ENCODE assay signal across 14 cellular contexts in genomic region chr17:50946223-50946890, GRCh38.
DNase-seq lines count a peak whose midpoint lies in the region; TF ChIP-seq lines count a peak whose summit lies in the region.
"Had no signal": no experiment of that assay in that cellular context is flagged by ENCODE, and none has a peak within 500 bp of the region (broad histone marks: within the 10 kb centered on the region; RNA-seq: fewer than 3 reads in every experiment).

No MANE protein-coding gene starts in this region.

- intact Hi-C loops in prostate gland (cut with DNase I), result no loop called here

- peaks cover 6% of the 10 kb centered on the region for H3K27me3 ChIP-seq in endodermal cell (ENCODE audit: control insufficient read depth, insufficient read depth, low read length, poor library complexity, severe bottlenecking)
- no peaks in the 10 kb centered on the region for H3K27me3 ChIP-seq in prostate gland (replicated peaks; ENCODE audit: insufficient read depth)
- H3K27me3 ChIP-seq in MM.1S (replicated peaks; ENCODE audit: insufficient read depth, low read length), result no peaks in the 10 kb centered on the region
- H3K27me3 ChIP-seq: MG63 had no signal

- no peak overlapping the region for H3K27ac Mint-ChIP-seq in endodermal cell

- WGBS in endodermal cell (ENCODE audit: insufficient coverage in 1 of 2, insufficient read length in 1 of 2), 2 experiments, result 94 to 100% methylated on average over 7 to 12 of the region's 12 CpGs
- WGBS in prostate gland, result 95% methylated on average over 12 of the region's 12 CpGs

- no peak for TF ChIP-seq CTCF in GM20000 (IDR thresholded peaks at IDR 0.05; ENCODE audit: extremely low read depth, missing control alignments)
- no peak for TF ChIP-seq CTCF in endodermal cell (conservative IDR thresholded peaks at IDR 0.05)
- no peak for TF ChIP-seq CTCF in prostate gland (IDR thresholded peaks at IDR 0.05)
- no peak for TF ChIP-seq CTCF in MM.1S (IDR thresholded peaks at IDR 0.05; ENCODE audit: low read length)

- peaks cover 28% of the 10 kb centered on the region for H3K4me1 Mint-ChIP-seq in endodermal cell

- H3K4me2 ChIP-seq in MM.1S (ENCODE audit: low read depth, low read length), result no peak overlapping the region
- H3K4me2 ChIP-seq: SK-N-SH had no signal

- H3K36me3 ChIP-seq in endodermal cell (ENCODE audit: control insufficient read depth, insufficient read depth, low read length) (no peaks in the 10 kb centered on the region), prostate gland (no peaks in the 10 kb centered on the region), MM.1S (replicated peaks; ENCODE audit: insufficient read depth, low read length) (no peaks in the 10 kb centered on the region)
- H3K36me3 ChIP-seq: MG63 had no signal

- no peaks in the 10 kb centered on the region for H3K9me3 ChIP-seq in endodermal cell (ENCODE audit: control insufficient read depth, low read length)
- H3K9me3 ChIP-seq in prostate gland, result no peaks in the 10 kb centered on the region
- H3K9me3 ChIP-seq in MM.1S (replicated peaks; ENCODE audit: insufficient read depth, low read length), result no peaks in the 10 kb centered on the region
- H3K9me3 ChIP-seq: MG63, SK-N-SH had no signal

- no peak overlapping the region for H2AFZ ChIP-seq in MM.1S (ENCODE audit: low read length)

- DNase-seq in activated CD4-positive, CD25-positive, alpha-beta regulatory T cell treated with anti-CD3 and anti-CD28 coated beads, Interleukin-2, amount 50 U/mL, for 72 hours, result peak; percentile 28
- no peak for DNase-seq in activated CD4-positive, CD25-positive, alpha-beta regulatory T cell (lab: John Stamatoyannopoulos, UW)
- DNase-seq in GM20000 (ENCODE audit: low spot score) (peak; percentile 19), endodermal cell (peak; percentile 57), prostate gland (ENCODE audit: low spot score) (no peak), A172 (ENCODE audit: low spot score) (no peak), HT-29 (ENCODE audit: low spot score) (no peak), MM.1S (no peak)
- DNase-seq: activated gamma-delta T cell treated with Interleukin-2 at 50 U/mL for 16 hours, MG63, NCI-H2081 treated with DMSO at 0.1 percent for 48 hours, SK-N-SH, substantia nigra had no signal

- no peak overlapping the region for H3K4me3 Mint-ChIP-seq in endodermal cell

- peaks cover 17% of the 10 kb centered on the region for H3K4me1 ChIP-seq in endodermal cell (ENCODE audit: control insufficient read depth, insufficient read depth, low read length)
- H3K4me1 ChIP-seq in prostate gland (replicated peaks), result peaks cover 31% of the 10 kb centered on the region
- H3K4me1 ChIP-seq in MM.1S (ENCODE audit: low read length), result peaks cover 24% of the 10 kb centered on the region

- H3K27ac ChIP-seq in endodermal cell (ENCODE audit: low read depth, low read length) (no peak overlapping the region), prostate gland (peak overlapping the region; percentile 82 to 93), MM.1S (ENCODE audit: low read length) (no peak overlapping the region)
- H3K27ac ChIP-seq: epithelial cell of prostate had no signal

- no peaks in the 10 kb centered on the region for H3K9me3 Mint-ChIP-seq in endodermal cell

- no peak overlapping the region for H3K4me3 ChIP-seq in endodermal cell (ENCODE audit: low read length)
- no peak overlapping the region for H3K4me3 ChIP-seq in prostate gland
- H3K4me3 ChIP-seq in MM.1S (ENCODE audit: low read length), result no peak overlapping the region
- H3K4me3 ChIP-seq: MG63 had no signal

- H3K36me3 Mint-ChIP-seq in endodermal cell (ENCODE audit: low read depth), result no peaks in the 10 kb centered on the region

- H3K9ac ChIP-seq in endodermal cell (ENCODE audit: extremely low read depth, low read length, poor library complexity, severe bottlenecking), result no peak overlapping the region
- no peak overlapping the region for H3K9ac ChIP-seq in MM.1S (ENCODE audit: low read length)
- H3K9ac ChIP-seq: SK-N-SH had no signal

- H3K9me2 ChIP-seq in MM.1S (replicated peaks; ENCODE audit: insufficient read depth, low read length), result no peaks in the 10 kb centered on the region
- H3K9me2 ChIP-seq: SK-N-SH had no signal

- H3F3A ChIP-seq in MM.1S (ENCODE audit: insufficient read depth, low read length), result peaks cover 3% of the 10 kb centered on the region; the same call in 1 of the 2 replicates

- H4K20me1 ChIP-seq in MM.1S (ENCODE audit: insufficient read depth, low read length), result no peaks in the 10 kb centered on the region

- no peaks in the 10 kb centered on the region for H3K79me2 ChIP-seq in MM.1S (ENCODE audit: low read length)

- TF ChIP-seq POLR2A in prostate gland (IDR thresholded peaks at IDR 0.05), result no peak

- peaks cover 20% of the 10 kb centered on the region for H3K27me3 Mint-ChIP-seq in endodermal cell (ENCODE audit: insufficient read depth)

Comparison
In these comparisons a context has a peak if more than half of its experiments do, and no peak if none do; other contexts are left out.
1. DNase-seq: peak in activated CD4-positive, CD25-positive, alpha-beta regulatory T cell treated with anti-CD3 and anti-CD28 coated beads, Interleukin-2, amount 50 U/mL, for 72 hours (single experiment), GM20000 (single experiment) and endodermal cell (single experiment); none in activated CD4-positive, CD25-positive, alpha-beta regulatory T cell (0 of 4), prostate gland (single experiment), A172 (single experiment), HT-29 (single experiment) and MM.1S (single experiment).
2. H3K27ac ChIP-seq: peak in prostate gland (2 of 2); none in endodermal cell (single experiment) and MM.1S (single experiment).